In the genomic region with DNA sequence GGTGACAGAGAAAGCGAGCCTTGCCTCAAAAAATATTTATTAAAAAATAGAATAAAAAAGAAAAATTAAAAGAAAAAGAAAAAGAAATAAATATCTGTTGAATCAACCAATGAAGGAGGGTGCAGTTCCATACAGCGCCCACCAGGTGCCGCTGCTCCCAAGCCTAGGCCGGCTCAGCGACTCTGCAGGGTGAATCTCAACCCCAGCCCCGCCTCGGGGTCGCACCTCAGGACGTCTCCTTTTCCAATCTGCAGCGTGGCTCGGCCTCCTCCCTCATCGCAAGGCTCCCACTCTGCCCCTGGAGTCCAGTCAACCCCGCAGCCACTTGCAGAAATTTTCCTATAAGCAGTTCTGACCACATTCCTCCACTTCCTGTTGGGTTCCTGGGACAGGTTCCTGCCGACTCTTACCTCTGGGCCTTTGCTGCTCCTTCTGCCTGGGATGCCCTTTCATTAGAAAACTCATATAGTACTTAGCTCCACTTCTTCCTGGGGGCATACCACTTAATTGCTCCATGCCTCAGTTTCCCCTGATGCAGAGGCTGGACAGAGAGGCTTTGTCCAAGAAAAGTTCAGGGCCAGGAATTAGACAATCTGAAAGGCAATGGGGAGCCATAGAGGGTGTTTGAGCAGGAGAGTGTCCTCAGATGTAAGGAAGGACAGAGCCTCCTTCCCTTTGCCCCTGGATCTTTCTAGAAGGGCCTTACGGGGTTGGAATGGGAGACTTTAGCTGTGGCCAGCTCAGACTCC, we compare ENCODE assay signal across 7 cellular contexts. TPM values are rescaled to one million over a fixed set of nuclear protein-coding genes. Genes with fewer than 3 reads are reported as not detected.
A peak's percentile ranks its signal among the peaks of the same experiment; 100 is the strongest.
DNase-seq lines count a peak whose midpoint lies in the region; ATAC-seq, FAIRE-seq and TF ChIP-seq lines count a peak whose summit lies in the region.

No MANE protein-coding gene starts in this region.

- H3K4me1 Mint-ChIP-seq in activated CD4-positive, alpha-beta T cell treated with anti-CD3 and anti-CD28 coated beads, Interleukin-2, amount 10 ng/mL, durations not matched to agents 7 days and 5 days, result peaks cover 39% of the 10 kb centered on the region
- peaks cover 11% of the 10 kb centered on the region for H3K4me1 Mint-ChIP-seq in memory B cell

- H3K9me3 Mint-ChIP-seq in activated CD4-positive, alpha-beta T cell treated with anti-CD3 and anti-CD28 coated beads, Interleukin-2, amount 10 ng/mL, durations not matched to agents 7 days and 5 days, result no peaks in the 10 kb centered on the region
- H3K9me3 Mint-ChIP-seq in memory B cell, result no peaks in the 10 kb centered on the region

- no peaks in the 10 kb centered on the region for H3K36me3 Mint-ChIP-seq in activated CD4-positive, alpha-beta T cell treated with anti-CD3 and anti-CD28 coated beads, Interleukin-2, amount 10 ng/mL, durations not matched to agents 7 days and 5 days (ENCODE audit: low read depth)
- H3K36me3 Mint-ChIP-seq in memory B cell, result no peaks in the 10 kb centered on the region

- no peak for TF ChIP-seq POLR2A in GM12891 (IDR thresholded peaks at IDR 0.05; ENCODE audit: low read depth, low read length)

- peak overlapping the region; percentile 41 for H3K4me3 Mint-ChIP-seq in activated CD4-positive, alpha-beta T cell treated with anti-CD3 and anti-CD28 coated beads, Interleukin-2, amount 10 ng/mL, durations not matched to agents 7 days and 5 days
- H3K4me3 Mint-ChIP-seq in memory B cell, result peak overlapping the region; percentile 45

- peak; percentile 59 for ATAC-seq in memory B cell (ENCODE audit: low read depth)
- no peak for ATAC-seq in HG03460 (IDR thresholded peaks at IDR 0.05; ENCODE audit: unreplicated experiment)

- peak; percentile 80 for FAIRE-seq in GM12891 (lab: Jason Lieb, UNC)

- POLR2A ChIA-PET in activated CD4-positive, alpha-beta T cell treated with anti-CD3 and anti-CD28 coated beads, Interleukin-2, amount 10 ng/mL, durations not matched to agents 7 days and 5 days (lab: Charles Lee), result interaction anchor here (0.6 kb wide), 1 partner anchor 39 kb away, joined by 4 read pairs; no protein-coding TSS in a partner anchor

- CTCF ChIA-PET in activated CD4-positive, alpha-beta T cell treated with anti-CD3 and anti-CD28 coated beads, Interleukin-2, amount 10 ng/mL, durations not matched to agents 7 days and 5 days (lab: Charles Lee), result interaction anchor here (0.6 to 3.9 kb wide), 10 partner anchors 9 to 60 kb away, joined by 3 to 40 read pairs (median 4); a partner anchor contains a TSS

- peak; percentile 85 for DNase-seq in GM12891 (ENCODE audit: insufficient read length, low spot score)
- peak; percentile 6 for DNase-seq in NCI-H2107 (lab: John Stamatoyannopoulos, UW)
- DNase-seq in activated CD4-positive, alpha-beta T cell treated with anti-CD3 and anti-CD28 coated beads, Interleukin-2, amount 10 ng/mL, durations not matched to agents 7 days and 5 days, result peak; percentile 71
- DNase-seq in dedifferentiated amniotic fluid mesenchymal stem cell (ENCODE audit: extremely low spot score), result peak; percentile 28
- peak; percentile 56 to 68 for DNase-seq in memory B cell (ENCODE audit: low spot score in 2 of 2)
- DNase-seq in stimulated activated CD8-positive, alpha-beta memory T cell treated with anti-CD3 and anti-CD28 coated beads, Interleukin-2, amount 100 ng/mL, for 48 hours (ENCODE audit: low read depth in 2 of 2), result peak; percentile 52 to 62

- peaks cover 11% of the 10 kb centered on the region for H3K27me3 Mint-ChIP-seq in activated CD4-positive, alpha-beta T cell treated with anti-CD3 and anti-CD28 coated beads, Interleukin-2, amount 10 ng/mL, durations not matched to agents 7 days and 5 days
- peaks cover 28% of the 10 kb centered on the region for H3K27me3 Mint-ChIP-seq in memory B cell

- peak overlapping the region; percentile 31 for H3K27ac Mint-ChIP-seq in activated CD4-positive, alpha-beta T cell treated with anti-CD3 and anti-CD28 coated beads, Interleukin-2, amount 10 ng/mL, durations not matched to agents 7 days and 5 days
- no peak overlapping the region for H3K27ac Mint-ChIP-seq in memory B cell

TF ChIP-seq in GM12891, 5 proteins besides CTCF, POLR2A, EP300 and RAD21:
- TF ChIP-seq TAF1 (IDR thresholded peaks at IDR 0.05; ENCODE audit: low read depth, low read length), result no peak
- no peak for TF ChIP-seq POLR2AphosphoS5 (IDR thresholded peaks at IDR 0.05; ENCODE audit: low read depth, low read length)
- no peak for TF ChIP-seq SPI1 (IDR thresholded peaks at IDR 0.05; ENCODE audit: low read depth, low read length)
- TF ChIP-seq POU2F2 (IDR thresholded peaks at IDR 0.05; ENCODE audit: low read depth, low read length), result no peak

RNA-seq across cellular contexts. Expression of a gene that starts 24.3 kb away (rescaled TPM):
- polyA plus RNA-seq in GM12891 (2012; ENCODE audit: low read depth, missing spikeins), result not detected
- not detected for total RNA-seq in activated CD4-positive, alpha-beta T cell treated with anti-CD3 and anti-CD28 coated beads, Interleukin-2, amount 10 ng/mL, durations not matched to agents 7 days and 5 days

RNA-seq across cellular contexts. Expression of a gene that starts 43.8 kb away (rescaled TPM):
- not detected for polyA plus RNA-seq in GM12891 (2012; ENCODE audit: low read depth, missing spikeins)
- not detected for total RNA-seq in activated CD4-positive, alpha-beta T cell treated with anti-CD3 and anti-CD28 coated beads, Interleukin-2, amount 10 ng/mL, durations not matched to agents 7 days and 5 days

RNA-seq across cellular contexts. Expression of a gene that starts 44.2 kb away (rescaled TPM):
- 0.26 TPM for polyA plus RNA-seq in GM12891 (2012; ENCODE audit: low read depth, missing spikeins)
- 10 to 100 TPM; 10.6 to 15.3 TPM for total RNA-seq in activated CD4-positive, alpha-beta T cell treated with anti-CD3 and anti-CD28 coated beads, Interleukin-2, amount 10 ng/mL, durations not matched to agents 7 days and 5 days

Comparison
In these comparisons a context has a peak if more than half of its experiments do, and no peak if none do; other contexts are left out.
1. DNase-seq: peak in every context shown above with its lines; median percentile 85 in GM12891; 71 in activated CD4-positive, alpha-beta T cell treated with anti-CD3 and anti-CD28 coated beads, Interleukin-2, amount 10 ng/mL, durations not matched to agents 7 days and 5 days; 62 in memory B cell; 57 in stimulated activated CD8-positive, alpha-beta memory T cell treated with anti-CD3 and anti-CD28 coated beads, Interleukin-2, amount 100 ng/mL, for 48 hours; 28 in dedifferentiated amniotic fluid mesenchymal stem cell; 6 in NCI-H2107.